Comparison of ENCODE assay signal across 27 cellular contexts in the genomic region with DNA sequence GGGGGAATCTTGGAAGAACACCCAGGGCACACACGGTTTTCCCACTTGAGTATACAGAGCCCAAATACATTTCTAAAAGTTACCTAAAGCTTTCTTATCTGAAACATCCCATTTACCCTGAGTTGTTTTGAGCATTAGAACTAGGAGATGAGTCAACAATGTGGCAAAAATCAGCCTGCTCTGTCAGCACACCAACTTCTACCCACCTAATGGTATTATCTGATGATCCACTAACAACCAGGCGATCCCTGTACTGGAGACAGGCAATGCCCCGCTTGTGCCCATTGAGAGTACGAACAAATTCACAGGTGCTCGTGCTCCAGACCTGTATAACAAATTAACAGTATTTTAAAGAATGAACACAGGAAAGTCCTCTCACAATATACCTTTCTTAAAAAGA.
DNase-seq lines count a peak whose midpoint lies in the region; ATAC-seq, FAIRE-seq and TF ChIP-seq lines count a peak whose summit lies in the region.
"Had no signal": no experiment of that assay in that cellular context is flagged by ENCODE, and none has a peak within 500 bp of the region (broad histone marks: within the 10 kb centered on the region; RNA-seq: fewer than 3 reads in every experiment).

No MANE protein-coding gene starts in this region.

- H3K9ac ChIP-seq in astrocyte (ENCODE audit: low read length): no peak overlapping the region
- H3K9ac ChIP-seq: KMS-11 had no signal

- H4K20me1 ChIP-seq in astrocyte (ENCODE audit: insufficient read depth, low read length): peaks cover 36% of the 10 kb centered on the region

- H3K4me3 ChIP-seq in astrocyte (ENCODE audit: insufficient read depth, low read depth, low read length) (no peak overlapping the region), neutrophil (ENCODE audit: low read depth in 1 of 2, low read length in 1 of 2) (no peak overlapping the region), gastrocnemius medialis (no peak overlapping the region)
- H3K4me3 ChIP-seq: SK-N-MC had no signal

- H3K27ac Mint-ChIP-seq in HFFc6 (peak overlapping the region; percentile 27; the same call in 1 of the 2 replicates), astrocyte (ENCODE audit: unreplicated experiment) (peak overlapping the region; percentile 55)
- H3K27ac Mint-ChIP-seq: B cell; CD8-positive, alpha-beta memory T cell had no signal

- H2AFZ ChIP-seq in astrocyte (ENCODE audit: low read depth, low read length): no peak overlapping the region

- H3K4me1 Mint-ChIP-seq in HFFc6 (ENCODE audit: low read depth): peaks cover 34% of the 10 kb centered on the region
- H3K4me1 Mint-ChIP-seq in astrocyte (ENCODE audit: low read depth, unreplicated experiment): peaks cover 30% of the 10 kb centered on the region
- H3K4me1 Mint-ChIP-seq: B cell, H9, IgD-negative memory B cell had no signal

- intact Hi-C loops in gastrocnemius medialis (cut with DNase I; ENCODE audit: low total_unique reads): no loop called here

- no peak for ATAC-seq in gastrocnemius medialis

- H3K36me3 Mint-ChIP-seq in HFFc6 (ENCODE audit: low read depth) (peaks cover 32% of the 10 kb centered on the region), astrocyte (ENCODE audit: low read depth, unreplicated experiment) (peaks cover 25% of the 10 kb centered on the region)

- H3K4me2 ChIP-seq in astrocyte (ENCODE audit: low read length): peak overlapping the region; percentile 32
- H3K4me2 ChIP-seq: KMS-11 had no signal

- H3K79me2 ChIP-seq in astrocyte (ENCODE audit: insufficient read depth, low read length): no peaks in the 10 kb centered on the region

- H3K27me3 ChIP-seq in astrocyte (ENCODE audit: insufficient read depth, low read length): no peaks in the 10 kb centered on the region
- no peaks in the 10 kb centered on the region for H3K27me3 ChIP-seq in neutrophil
- no peaks in the 10 kb centered on the region for H3K27me3 ChIP-seq in gastrocnemius medialis

- no peaks in the 10 kb centered on the region for H3K27me3 Mint-ChIP-seq in HFFc6 (ENCODE audit: insufficient read depth)
- H3K27me3 Mint-ChIP-seq in astrocyte (ENCODE audit: low read depth, unreplicated experiment): no peaks in the 10 kb centered on the region
- H3K27me3 Mint-ChIP-seq: B cell; CD8-positive, alpha-beta memory T cell; IgD-negative memory B cell had no signal

- H3K27ac ChIP-seq in astrocyte (ENCODE audit: low read depth, low read length) (no peak overlapping the region), neutrophil (peak overlapping the region; percentile 85), gastrocnemius medialis (no peak overlapping the region)
- H3K27ac ChIP-seq: C4-2B, KMS-11, SK-N-MC had no signal

- H3K36me3 ChIP-seq in astrocyte (ENCODE audit: insufficient read depth, low read length): peaks cover 35% of the 10 kb centered on the region
- peaks cover 6% of the 10 kb centered on the region for H3K36me3 ChIP-seq in neutrophil
- peaks cover 0 to 54% of the 10 kb centered on the region in 2 donors for H3K36me3 ChIP-seq in gastrocnemius medialis

- H3K9me3 Mint-ChIP-seq in HFFc6: no peaks in the 10 kb centered on the region
- no peaks in the 10 kb centered on the region for H3K9me3 Mint-ChIP-seq in astrocyte (ENCODE audit: unreplicated experiment)
- H3K9me3 Mint-ChIP-seq: CD8-positive, alpha-beta memory T cell; H9; IgD-negative memory B cell had no signal

- FAIRE-seq in astrocyte (lab: Jason Lieb, UNC): no peak
- FAIRE-seq: GM12891 had no signal

- H3K4me1 ChIP-seq in astrocyte (ENCODE audit: insufficient read depth, low read length) (peaks cover 19% of the 10 kb centered on the region), neutrophil (ENCODE audit: control insufficient read depth in 1 of 2, insufficient read depth in 1 of 2, low read depth in 1 of 2, low read length in 1 of 2) (peaks cover 83 to 91% of the 10 kb centered on the region in 2 experiments), gastrocnemius medialis (no peaks in the 10 kb centered on the region)

- in situ Hi-C loops in gastrocnemius medialis (cut with MboI; ENCODE audit: low sequenced_read_pairs in 4 of 4): no loop called here

- DNase-seq in ELR (ENCODE audit: low read depth): peak; percentile 7
- DNase-seq in HFFc6: no peak
- no peak for DNase-seq in astrocyte (ENCODE audit: low read depth)
- no peak for DNase-seq in GM20000 (ENCODE audit: low spot score)
- DNase-seq in SKM-1 (lab: John Stamatoyannopoulos, UW; ENCODE audit: unreplicated experiment): no peak
- DNase-seq in gastrocnemius medialis: no peak
- DNase-seq in activated CD4-positive, alpha-beta T cell treated with anti-CD3 and anti-CD28 coated beads, Interleukin-2, amount 50 U/mL, for 1 hour: no peak
- DNase-seq: CD8-positive, alpha-beta memory T cell; DMS 273 treated with DMSO at 0.1 percent for 48 hours; DMS79; GF-D8; H9; MM.1S; NCI-H1092; NCI-H1417 treated with DMSO at 0.1 percent for 48 hours; NCI-H1694 treated with DMSO at 0.1 percent for 48 hours; NCI-H2081; NCI-H2227 treated with DMSO at 0.1 percent for 48 hours; NCI-H526 treated with DMSO at 0.1 percent for 48 hours; SHP77 treated with DMSO at 0.1 percent for 48 hours had no signal

- TF ChIP-seq CTCF in HFFc6 (IDR thresholded peaks at IDR 0.05): no peak
- no peak for TF ChIP-seq CTCF in astrocyte (IDR thresholded peaks at IDR 0.05; ENCODE audit: insufficient read depth, low read depth, low read length)
- TF ChIP-seq CTCF in neutrophil (IDR thresholded peaks at IDR 0.05): no peak
- TF ChIP-seq CTCF in GM20000 (IDR thresholded peaks at IDR 0.05; ENCODE audit: extremely low read depth, missing control alignments): no peak
- TF ChIP-seq CTCF in gastrocnemius medialis (IDR thresholded peaks at IDR 0.05 in 4 of 5, conservative IDR thresholded peaks at IDR 0.05 in 1 of 5): no peak

- H3K9me3 ChIP-seq in astrocyte (ENCODE audit: insufficient read depth, low read depth, low read length): no peaks in the 10 kb centered on the region
- H3K9me3 ChIP-seq in neutrophil: no peaks in the 10 kb centered on the region
- no peaks in the 10 kb centered on the region for H3K9me3 ChIP-seq in gastrocnemius medialis

- no peak overlapping the region for H3K4me3 Mint-ChIP-seq in HFFc6
- no peak overlapping the region for H3K4me3 Mint-ChIP-seq in astrocyte (ENCODE audit: unreplicated experiment)
- H3K4me3 Mint-ChIP-seq: B cell; CD8-positive, alpha-beta memory T cell; H9; IgD-negative memory B cell had no signal

- TF ChIP-seq POLR2A in gastrocnemius medialis (IDR thresholded peaks at IDR 0.05): no peak
